ENCODE assay signal across 15 cellular contexts in the genomic region with DNA sequence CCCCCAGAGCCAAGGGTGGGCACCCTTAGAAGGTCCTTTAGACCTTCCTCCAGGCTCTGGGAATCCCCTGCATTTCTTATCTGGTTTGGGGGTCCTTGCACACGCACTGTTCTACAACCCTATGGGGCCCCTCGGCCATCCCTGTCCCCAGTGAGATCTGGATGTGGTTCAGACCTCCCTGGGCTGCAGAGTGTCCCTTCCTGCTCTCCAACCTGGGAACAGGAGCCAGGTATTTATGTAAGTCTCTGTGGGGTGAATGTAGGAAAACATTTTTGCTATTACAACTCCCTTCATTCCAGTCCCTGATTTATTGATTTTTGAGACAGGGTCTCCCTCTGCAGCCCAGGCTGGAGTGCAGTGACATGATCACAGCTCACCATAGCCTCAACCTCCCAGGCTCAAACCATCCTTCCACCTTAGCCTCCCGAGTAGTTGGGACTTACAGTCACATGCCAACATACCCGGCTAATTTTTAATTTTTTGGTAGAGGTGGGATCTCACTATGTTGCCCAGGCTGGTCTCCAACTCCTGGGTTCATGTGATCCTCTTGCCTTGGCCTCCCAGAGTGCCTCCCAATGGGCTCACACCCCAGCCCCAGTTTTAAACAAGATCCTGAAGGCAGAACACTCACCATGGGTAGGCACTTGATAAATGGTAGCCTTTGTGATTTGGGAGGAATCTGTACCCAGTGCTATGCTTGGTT.
DNase-seq lines count a peak whose midpoint lies in the region; ATAC-seq, FAIRE-seq and TF ChIP-seq lines count a peak whose summit lies in the region.
"Had no signal": no experiment of that assay in that cellular context is flagged by ENCODE, and none has a peak within 500 bp of the region (broad histone marks: within the 10 kb centered on the region; RNA-seq: fewer than 3 reads in every experiment).

No MANE protein-coding gene starts in this region.

- no peak for DNase-seq in RWPE1 (ENCODE audit: low spot score)
- DNase-seq in pancreas, result no peak
- DNase-seq in H54 (ENCODE audit: insufficient read length, low spot score), result no peak
- DNase-seq in stimulated activated CD4-positive, alpha-beta T cell treated with anti-CD3 and anti-CD28 coated beads, Interleukin-4, amount 100 ng/mL, for 24 hours, result no peak
- DNase-seq in NOMO-1 (lab: John Stamatoyannopoulos, UW; ENCODE audit: unreplicated experiment in 2 of 2), result no peak
- DNase-seq: Calu3, NCI-H1105 treated with DMSO at 0.1 percent for 48 hours, NCI-H187, NCI-H446, PC-9 had no signal

- TF ChIP-seq CTCF in RWPE1 (conservative IDR thresholded peaks at IDR 0.05; ENCODE audit: low read depth) (no peak), pancreas (IDR thresholded peaks at IDR 0.05) (no peak)

- WGBS in pancreas, 2 donors, result 46 to 51% methylated on average over 4 of the region's 4 CpGs

- no peak for ATAC-seq in pancreas
- no peak for ATAC-seq in GM19463 (IDR thresholded peaks at IDR 0.05; ENCODE audit: unreplicated experiment)
- ATAC-seq: A549 had no signal

- H4K20me1 ChIP-seq in BLaER1, result peaks cover 52% of the 10 kb centered on the region

- H3K27me3 ChIP-seq in BLaER1, result no peaks in the 10 kb centered on the region
- no peaks in the 10 kb centered on the region for H3K27me3 ChIP-seq in pancreas

- no peak overlapping the region for H3K9ac ChIP-seq in BLaER1

- H3K4me3 ChIP-seq in BLaER1 (no peak overlapping the region), pancreas (no peak overlapping the region)
- H3K4me3 ChIP-seq: A549, PC-9 had no signal

- CTCF ChIA-PET in RWPE1 (lab: Yijun Ruan, JAX), result no interaction called here

- H3K36me3 ChIP-seq in BLaER1 (no peaks in the 10 kb centered on the region), pancreas (no peaks in the 10 kb centered on the region)

- POLR2A ChIA-PET in RWPE1 (lab: Yijun Ruan, JAX; ENCODE audit: low non-redundant PET), result no interaction called here

- H3K9me3 ChIP-seq in BLaER1, result no peaks in the 10 kb centered on the region
- H3K9me3 ChIP-seq in pancreas, result no peaks in the 10 kb centered on the region
- H3K9me3 ChIP-seq: A549 had no signal

- H3K27ac ChIP-seq in BLaER1 (peak overlapping the region; percentile 92), RWPE1 (peak overlapping the region; percentile 97), cingulate gyrus (ENCODE audit: low read depth, low read length) (peak overlapping the region; percentile 99), pancreas (peak overlapping the region in 3 of 4 donors; percentile 17 to 77 (median 51))
- H3K27ac ChIP-seq: PC-9 had no signal

- H3K4me2 ChIP-seq in BLaER1, result peak overlapping the region; percentile 97
- H3K4me2 ChIP-seq: PC-9 had no signal

- no peak for TF ChIP-seq POLR2A in H54 (IDR thresholded peaks at IDR 0.05; ENCODE audit: low read depth, low read length)

- intact Hi-C loops in pancreas (cut with DNase I), result loop anchor here in 1 of 3 donors (10.0 kb wide), 1 partner anchor 48 kb away; no protein-coding TSS in a partner anchor

- peaks cover 97% of the 10 kb centered on the region for H3K4me1 ChIP-seq in BLaER1
- peaks cover 12 to 27% (median 19%) of the 10 kb centered on the region in 3 donors for H3K4me1 ChIP-seq in pancreas

- FAIRE-seq in pancreas (lab: Jason Lieb, UNC), result no peak
- no peak for FAIRE-seq in H54 (lab: Jason Lieb, UNC)
- FAIRE-seq: A549, GM12891 had no signal
